In genomic region chr3:127822166-127822835, GRCh38 we compare ENCODE assay signal across 8 cellular contexts. TPM values are rescaled to one million over a fixed set of nuclear protein-coding genes. Genes with fewer than 3 reads are reported as not detected.
DNase-seq lines count a peak whose midpoint lies in the region; ATAC-seq, FAIRE-seq and TF ChIP-seq lines count a peak whose summit lies in the region.

Gene MGLL (minus strand): TSS chr3:127822515. CDS start chr3:127822318, 197 bp downstream.

- intact Hi-C loops in CD4-positive, alpha-beta T cell (cut with DNase I, micrococcal nuclease): no loop called here

- H3K27me3 Mint-ChIP-seq in CD4-positive, alpha-beta T cell: peaks cover 72% of the 10 kb centered on the region

- H3K36me3 Mint-ChIP-seq in CD4-positive, alpha-beta T cell (ENCODE audit: low read depth): no peaks in the 10 kb centered on the region

- no peaks in the 10 kb centered on the region for H3K9me3 Mint-ChIP-seq in CD4-positive, alpha-beta T cell

- H3K4me1 Mint-ChIP-seq in CD4-positive, alpha-beta T cell (ENCODE audit: low read depth): peaks cover 8% of the 10 kb centered on the region

- H3K27ac ChIP-seq in CD4-positive, alpha-beta T cell (ENCODE audit: low read depth, low read length): no peak within 1 kb of the TSS

- peaks cover 46% of the 10 kb centered on the region for H3K27me3 ChIP-seq in CD4-positive, alpha-beta T cell (ENCODE audit: control insufficient read depth, insufficient read depth, low read length)

- ATAC-seq in CD4-positive, alpha-beta T cell (ENCODE audit: poor library complexity): no peak
- peak; percentile 17 for ATAC-seq in GM21529 (IDR thresholded peaks at IDR 0.05; ENCODE audit: unreplicated experiment)

- FAIRE-seq in GM12892 (lab: Jason Lieb, UNC): no peak

- no peaks in the 10 kb centered on the region for H3K9me3 ChIP-seq in CD4-positive, alpha-beta T cell (ENCODE audit: control insufficient read depth, low read length)

- H3K4me3 Mint-ChIP-seq in CD4-positive, alpha-beta T cell: peak within 1 kb of the TSS; percentile 76

- POLR2A ChIA-PET in CD4-positive, alpha-beta T cell (lab: Charles Lee): no interaction called here

- peak within 1 kb of the TSS; percentile 80 to 81 for H3K4me3 ChIP-seq in cardiac fibroblast (replicated peaks in 1 of 2; ENCODE audit: low read depth in 2 of 2, low read length in 2 of 2)
- H3K4me3 ChIP-seq in skeletal muscle cell (ENCODE audit: low read depth, low read length): peak within 1 kb of the TSS; percentile 56

- no peak within 1 kb of the TSS for H3K27ac Mint-ChIP-seq in CD4-positive, alpha-beta T cell

- no peak for DNase-seq in CD4-positive, alpha-beta T cell
- DNase-seq in NCI-H524 (lab: John Stamatoyannopoulos, UW) (peak; percentile 68 to 72), cardiac fibroblast (ENCODE audit: low read depth in 2 of 2) (peak; percentile 45 to 53), iris pigment epithelial cell (ENCODE audit: low read depth) (peak; percentile 52), skeletal muscle cell (ENCODE audit: low read depth) (no peak), GM12892 (ENCODE audit: insufficient read length) (no peak), DMS114 treated with DMSO at 0.1 percent for 48 hours (lab: John Stamatoyannopoulos, UW; ENCODE audit: unreplicated experiment) (no peak)

- TF ChIP-seq POLR2A in GM12892 (IDR thresholded peaks at IDR 0.05; ENCODE audit: low read depth, low read length): no peak; the same call in 1 of the 2 replicates

- TF ChIP-seq CTCF in CD4-positive, alpha-beta T cell (IDR thresholded peaks at IDR 0.05): no peak
- peak; percentile 13 for TF ChIP-seq CTCF in cardiac fibroblast (IDR thresholded peaks at IDR 0.05; ENCODE audit: low read depth, low read length)

- CTCF ChIA-PET in CD4-positive, alpha-beta T cell (lab: Charles Lee): no interaction called here

RNA-seq across cellular contexts. Expression of gene MGLL, which starts in this region (rescaled TPM):
- under 1 TPM; 0.28 to 0.38 TPM for total RNA-seq in CD4-positive, alpha-beta T cell
- 47.5 TPM for polyA plus RNA-seq in GM12892 (2012; ENCODE audit: missing spikeins)

Comparison
In these comparisons a context has a peak if more than half of its experiments do, and no peak if none do; other contexts are left out.
1. DNase-seq: peak in NCI-H524 (2 of 2), cardiac fibroblast (2 of 2) and iris pigment epithelial cell (single experiment); none in CD4-positive, alpha-beta T cell (0 of 10), skeletal muscle cell (single experiment), GM12892 (single experiment) and DMS114 treated with DMSO at 0.1 percent for 48 hours (single experiment).